In the genomic region with DNA sequence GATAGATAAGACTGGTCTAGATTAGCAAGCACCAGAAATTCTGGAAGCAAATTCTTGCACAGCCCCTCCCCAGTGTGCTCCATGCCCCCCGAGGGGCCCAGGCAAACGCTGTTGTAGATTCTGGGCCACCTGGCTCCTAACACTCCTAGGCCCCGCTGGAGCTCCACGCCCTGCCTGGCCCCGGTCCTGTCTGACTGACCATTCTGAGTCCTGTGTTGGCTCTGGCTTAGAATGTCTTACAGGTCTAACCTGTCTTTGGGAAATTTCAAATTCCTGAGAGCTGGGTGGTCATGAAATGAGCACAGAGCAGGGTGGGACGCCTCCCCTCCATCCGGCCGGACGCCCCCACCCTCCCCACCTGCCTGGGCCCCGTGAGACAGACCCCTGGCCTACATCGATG, we compare ENCODE assay signal across 21 cellular contexts. TPM values are rescaled to one million over a fixed set of nuclear protein-coding genes. Genes with fewer than 3 reads are reported as not detected.
A peak's percentile ranks its signal among the peaks of the same experiment; 100 is the strongest.
DNase-seq lines count a peak whose midpoint lies in the region; ATAC-seq and TF ChIP-seq lines count a peak whose summit lies in the region.
"Had no signal": no experiment of that assay in that cellular context is flagged by ENCODE, and none has a peak within 500 bp of the region (broad histone marks: within the 10 kb centered on the region; RNA-seq: fewer than 3 reads in every experiment).

No MANE protein-coding gene starts in this region.

- H3K23ac ChIP-seq in neuronal stem cell (ENCODE audit: low read depth, low read length, poor library complexity) = no peak overlapping the region

- peak overlapping the region; percentile 46 for H3K18ac ChIP-seq in neuronal stem cell (ENCODE audit: low read length)

- H2AK5ac ChIP-seq in neuronal stem cell (ENCODE audit: low read depth, low read length) = peak overlapping the region; percentile 26

- no peaks in the 10 kb centered on the region for H3K9me3 Mint-ChIP-seq in osteocyte (ENCODE audit: unreplicated experiment)
- H3K9me3 Mint-ChIP-seq: CD4-positive, alpha-beta memory T cell; CD4-positive, CD25-positive, alpha-beta regulatory T cell; CD8-positive, alpha-beta memory T cell had no signal

- no peak overlapping the region for H4K8ac ChIP-seq in neuronal stem cell (ENCODE audit: low read depth, low read length)

- H3K4me3 Mint-ChIP-seq in osteocyte (ENCODE audit: unreplicated experiment) = no peak overlapping the region
- H3K4me3 Mint-ChIP-seq: CD14-positive monocyte; CD4-positive, alpha-beta memory T cell; CD4-positive, CD25-positive, alpha-beta regulatory T cell; CD8-positive, alpha-beta memory T cell had no signal

- no peak overlapping the region for H2AFZ ChIP-seq in neuronal stem cell (ENCODE audit: low read length)

- no peak overlapping the region for H2BK5ac ChIP-seq in neuronal stem cell (ENCODE audit: low read length)

- H3K79me1 ChIP-seq in neuronal stem cell (ENCODE audit: low read depth, low read length) = no peaks in the 10 kb centered on the region

- peaks cover 0 to 5% of the 10 kb centered on the region in 2 donors for H3K4me1 ChIP-seq in neuronal stem cell (ENCODE audit: control insufficient read depth in 2 of 2, insufficient read depth in 1 of 2, low read depth in 1 of 2, low read length in 2 of 2)
- H3K4me1 ChIP-seq: BE2C had no signal

- H3K36me3 ChIP-seq in H7 (replicated peaks; ENCODE audit: control insufficient read depth, insufficient read depth, low read length) (no peaks in the 10 kb centered on the region), neuronal stem cell (replicated peaks in 1 of 2; ENCODE audit: control insufficient read depth in 2 of 2, insufficient read depth in 2 of 2, low read length in 2 of 2) (no peaks in the 10 kb centered on the region)
- H3K36me3 ChIP-seq: BE2C had no signal

- no CpG with 5 or more reads among the region's 11 CpGs for WGBS in neuronal stem cell (ENCODE audit: extremely low coverage in 2 of 2, insufficient read length in 2 of 2, insufficient replicate concordance in 1 of 2), 2 donors

- H4K91ac ChIP-seq in neuronal stem cell (ENCODE audit: low read depth, low read length, poor library complexity) = no peak overlapping the region

- no peak overlapping the region for H2BK120ac ChIP-seq in neuronal stem cell (ENCODE audit: low read depth, low read length)

- no peak overlapping the region for H3K4me2 ChIP-seq in neuronal stem cell (ENCODE audit: insufficient read depth, low read length, poor library complexity, severe bottlenecking)

- H3K4me3 ChIP-seq in H7 (ENCODE audit: insufficient read depth, low read depth, low read length) (no peak overlapping the region), neuronal stem cell (ENCODE audit: low read length in 2 of 2) (no peak overlapping the region)
- H3K4me3 ChIP-seq: BLaER1 had no signal

- H3K27me3 Mint-ChIP-seq in osteocyte (ENCODE audit: unreplicated experiment) = no peaks in the 10 kb centered on the region

- no peak overlapping the region for H3K27ac Mint-ChIP-seq in osteocyte (ENCODE audit: unreplicated experiment)
- H3K27ac Mint-ChIP-seq: CD14-positive monocyte; CD4-positive, alpha-beta memory T cell; CD8-positive, alpha-beta memory T cell had no signal

- DNase-seq in H7 = peak; percentile 53
- DNase-seq in left lobe of liver (ENCODE audit: low spot score) = peak; percentile 33
- DNase-seq in neuronal stem cell (ENCODE audit: low spot score) = no peak
- DNase-seq in osteocyte (ENCODE audit: extremely low spot score, unreplicated experiment) = no peak
- DNase-seq in omental fat pad (ENCODE audit: low spot score) = no peak
- DNase-seq: 8988T, ACHN, BE2C, COR-L47, DMS 273 treated with DMSO at 0.1 percent for 48 hours, DMS79, GF-D8 had no signal

- no peak for ATAC-seq in left lobe of liver
- ATAC-seq in omental fat pad (ENCODE audit: low FRiP score) = no peak
- ATAC-seq in GM21576 (IDR thresholded peaks at IDR 0.05; ENCODE audit: unreplicated experiment) = no peak

- no peak overlapping the region for H3K4ac ChIP-seq in neuronal stem cell (ENCODE audit: low read length)

- no peak overlapping the region for H2BK12ac ChIP-seq in neuronal stem cell (ENCODE audit: low read length)

- H3K14ac ChIP-seq in neuronal stem cell (ENCODE audit: low read length) = no peak overlapping the region

- H3K4me1 Mint-ChIP-seq in osteocyte (ENCODE audit: unreplicated experiment) = peaks cover 9% of the 10 kb centered on the region

- TF ChIP-seq CTCF in osteocyte (IDR thresholded peaks at IDR 0.05) = no peak
- no peak for TF ChIP-seq CTCF in omental fat pad (IDR thresholded peaks at IDR 0.05)

- no peak overlapping the region for H2BK15ac ChIP-seq in neuronal stem cell (ENCODE audit: low read length)

- no peaks in the 10 kb centered on the region for H3K36me3 Mint-ChIP-seq in osteocyte (ENCODE audit: unreplicated experiment)
- H3K36me3 Mint-ChIP-seq: CD14-positive monocyte; CD4-positive, alpha-beta memory T cell; CD4-positive, CD25-positive, alpha-beta regulatory T cell; CD8-positive, alpha-beta memory T cell had no signal

- no peak overlapping the region for H3K27ac ChIP-seq in neuronal stem cell (replicated peaks; ENCODE audit: low read length)
- H3K27ac ChIP-seq: BLaER1 had no signal

- H3K27me3 ChIP-seq in H7 (ENCODE audit: control insufficient read depth, insufficient read depth, low read length) = peaks cover 7% of the 10 kb centered on the region
- H3K27me3 ChIP-seq in neuronal stem cell (ENCODE audit: control insufficient read depth in 3 of 3, insufficient read depth in 3 of 3, low read depth in 1 of 3, low read length in 3 of 3) = peaks cover 0 to 10% (median 0%) of the 10 kb centered on the region in 3 experiments
- H3K27me3 ChIP-seq: BE2C, BLaER1 had no signal

- H3K9ac ChIP-seq in neuronal stem cell (ENCODE audit: low read depth, low read length, poor library complexity) = no peak overlapping the region
- H3K9ac ChIP-seq: BLaER1 had no signal

- no peaks in the 10 kb centered on the region for H3K9me3 ChIP-seq in neuronal stem cell (replicated peaks in 1 of 2; ENCODE audit: control insufficient read depth in 2 of 2, insufficient read depth in 1 of 2, low read depth in 1 of 2, low read length in 2 of 2)
- H3K9me3 ChIP-seq: BE2C, BLaER1 had no signal

RNA-seq across cellular contexts. Expression of a gene that starts 12.6 kb away (rescaled TPM):
- total RNA-seq in H7 (2014; rRNA removed; shearing (Covaris generic)) = not detected in 2 replicates
- not detected for total RNA-seq in left lobe of liver
- not detected for polyA plus RNA-seq in neuronal stem cell (2013, experiment 1 of 2)
- polyA plus RNA-seq in neuronal stem cell (2013, experiment 2 of 2) = not detected
- not detected in 2 replicates for total RNA-seq in osteocyte
- not detected for total RNA-seq in omental fat pad
- total RNA-seq: A673; CD4-positive, alpha-beta memory T cell; CD4-positive, CD25-positive, alpha-beta regulatory T cell; CD8-positive, alpha-beta memory T cell; Daoy had no signal
- polyA plus RNA-seq: AG04450; CD14-positive monocyte; CD4-positive, alpha-beta memory T cell; CD4-positive, CD25-positive, alpha-beta regulatory T cell; CD8-positive, alpha-beta memory T cell had no signal

Comparison
In these comparisons a context has a peak if more than half of its experiments do, and no peak if none do; other contexts are left out.
1. DNase-seq: peak in H7 (single experiment) and left lobe of liver (single experiment); none in neuronal stem cell (single experiment), osteocyte (single experiment) and omental fat pad (single experiment).